Comparison of ENCODE assay signal across 1 cellular context in genomic region chr1:156832434-156832833, GRCh38.
TF ChIP-seq lines count a peak whose summit lies in the region.

No MANE protein-coding gene starts in this region.

TF ChIP-seq in HCT116, 20 proteins besides CTCF, POLR2A, EP300 and RAD21 (continued from another document):
- no peak for TF ChIP-seq REST (IDR thresholded peaks at IDR 0.05; ENCODE audit: low read depth)
- no peak for TF ChIP-seq ELF1 (IDR thresholded peaks at IDR 0.05; ENCODE audit: borderline replicate concordance, low read depth)
- TF ChIP-seq POLR2AphosphoS5 (IDR thresholded peaks at IDR 0.05; ENCODE audit: low read depth, low read length): no peak
- TF ChIP-seq CEBPB (IDR thresholded peaks at IDR 0.05; ENCODE audit: low read depth): no peak
- no peak for TF ChIP-seq YY1 (IDR thresholded peaks at IDR 0.05; ENCODE audit: extremely low read depth, insufficient replicate concordance, low read depth, low read length)
- no peak for TF ChIP-seq FOSL1 (IDR thresholded peaks at IDR 0.05; ENCODE audit: low read depth)
- TF ChIP-seq, protein P1, sequence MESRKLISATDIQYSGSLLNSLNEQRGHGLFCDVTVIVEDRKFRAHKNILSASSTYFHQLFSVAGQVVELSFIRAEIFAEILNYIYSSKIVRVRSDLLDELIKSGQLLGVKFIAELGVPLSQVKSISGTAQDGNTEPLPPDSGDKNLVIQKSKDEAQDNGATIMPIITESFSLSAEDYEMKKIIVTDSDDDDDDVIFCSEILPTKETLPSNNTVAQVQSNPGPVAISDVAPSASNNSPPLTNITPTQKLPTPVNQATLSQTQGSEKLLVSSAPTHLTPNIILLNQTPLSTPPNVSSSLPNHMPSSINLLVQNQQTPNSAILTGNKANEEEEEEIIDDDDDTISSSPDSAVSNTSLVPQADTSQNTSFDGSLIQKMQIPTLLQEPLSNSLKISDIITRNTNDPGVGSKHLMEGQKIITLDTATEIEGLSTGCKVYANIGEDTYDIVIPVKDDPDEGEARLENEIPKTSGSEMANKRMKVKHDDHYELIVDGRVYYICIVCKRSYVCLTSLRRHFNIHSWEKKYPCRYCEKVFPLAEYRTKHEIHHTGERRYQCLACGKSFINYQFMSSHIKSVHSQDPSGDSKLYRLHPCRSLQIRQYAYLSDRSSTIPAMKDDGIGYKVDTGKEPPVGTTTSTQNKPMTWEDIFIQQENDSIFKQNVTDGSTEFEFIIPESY (IDR thresholded peaks at IDR 0.05; ENCODE audit: extremely low read depth, insufficient replicate concordance, low read length): no peak
- TF ChIP-seq SP1 (IDR thresholded peaks at IDR 0.05; ENCODE audit: low read depth): no peak
- TF ChIP-seq EZH2 (IDR thresholded peaks at IDR 0.05): no peak
- TF ChIP-seq SIN3A (IDR thresholded peaks at IDR 0.05; ENCODE audit: low read depth): no peak
- no peak for TF ChIP-seq ZNF274 (IDR thresholded peaks at IDR 0.05; ENCODE audit: low read depth, low read length)
- TF ChIP-seq TCF7L2 (IDR thresholded peaks at IDR 0.05; ENCODE audit: borderline replicate concordance, extremely low read depth, insufficient read depth, insufficient read length): no peak
- no peak for TF ChIP-seq EZH2phosphoT487 (IDR thresholded peaks at IDR 0.05; ENCODE audit: borderline replicate concordance)
- no peak for TF ChIP-seq ZFX (IDR thresholded peaks at IDR 0.05)
- TF ChIP-seq MAX (IDR thresholded peaks at IDR 0.05): no peak
